9 cellular contexts compared by ENCODE assay signal in genomic region chr6:129767776-129768490, GRCh38. TPM values are rescaled to one million over a fixed set of nuclear protein-coding genes. Genes with fewer than 3 reads are reported as not detected.
A peak's percentile ranks its signal among the peaks of the same experiment; 100 is the strongest.
DNase-seq lines count a peak whose midpoint lies in the region; ATAC-seq, FAIRE-seq and TF ChIP-seq lines count a peak whose summit lies in the region.
"Had no signal": no experiment of that assay in that cellular context is flagged by ENCODE, and none has a peak within 500 bp of the region (broad histone marks: within the 10 kb centered on the region; RNA-seq: fewer than 3 reads in every experiment).

No MANE protein-coding gene starts in this region.

- H3K9ac ChIP-seq in Loucy (ENCODE audit: low read depth, low read length, poor library complexity, severe bottlenecking) (no peak overlapping the region), neuronal stem cell (ENCODE audit: low read depth, low read length, poor library complexity) (no peak overlapping the region)

- H3K4me3 ChIP-seq in Loucy (ENCODE audit: low read length, poor library complexity, severe bottlenecking) = peak overlapping the region; percentile 73
- H3K4me3 ChIP-seq in ectodermal cell (ENCODE audit: insufficient read depth, low read depth, low read length) = peak overlapping the region; percentile 38
- H3K4me3 ChIP-seq in neuronal stem cell (ENCODE audit: low read length in 2 of 2) = peak overlapping the region in 1 of 2 donors; percentile 40
- H3K4me3 ChIP-seq in pancreas = no peak overlapping the region

- H3K4me2 ChIP-seq in Loucy (ENCODE audit: low read depth, low read length, poor library complexity, severe bottlenecking) (peak overlapping the region; percentile 85), neuronal stem cell (ENCODE audit: insufficient read depth, low read length, poor library complexity, severe bottlenecking) (peak overlapping the region; percentile 77)

- H3K4me1 ChIP-seq in Loucy (ENCODE audit: insufficient read depth, low read length, poor library complexity, severe bottlenecking) = peaks cover 26% of the 10 kb centered on the region
- peaks cover 6% of the 10 kb centered on the region for H3K4me1 ChIP-seq in ectodermal cell (ENCODE audit: control insufficient read depth, insufficient read depth, low read length)
- H3K4me1 ChIP-seq in neuronal stem cell (ENCODE audit: control insufficient read depth in 2 of 2, insufficient read depth in 1 of 2, low read depth in 1 of 2, low read length in 2 of 2) = peaks cover 1 to 8% of the 10 kb centered on the region in 2 donors
- H3K4me1 ChIP-seq in pancreas = no peaks in the 10 kb centered on the region

- H3K9me3 ChIP-seq in Loucy (ENCODE audit: insufficient read depth, low read depth, low read length) (no peaks in the 10 kb centered on the region), ectodermal cell (ENCODE audit: control insufficient read depth, low read length) (no peaks in the 10 kb centered on the region), neuronal stem cell (replicated peaks in 1 of 2; ENCODE audit: control insufficient read depth in 2 of 2, insufficient read depth in 1 of 2, low read depth in 1 of 2, low read length in 2 of 2) (no peaks in the 10 kb centered on the region), pancreas (no peaks in the 10 kb centered on the region)

- intact Hi-C loops in pancreas (cut with DNase I) = no loop called here

- peak overlapping the region; percentile 74 for H2AFZ ChIP-seq in Loucy (ENCODE audit: low read length)
- H2AFZ ChIP-seq in neuronal stem cell (ENCODE audit: low read length) = peak overlapping the region; percentile 82

- no peak overlapping the region for H4K91ac ChIP-seq in neuronal stem cell (ENCODE audit: low read depth, low read length, poor library complexity)

- H3K23ac ChIP-seq in neuronal stem cell (ENCODE audit: low read depth, low read length, poor library complexity) = no peak overlapping the region

- H3F3A ChIP-seq in Loucy (ENCODE audit: low read depth) = no peaks in the 10 kb centered on the region

- DNase-seq in D341Med (ENCODE audit: low spot score) (peak; percentile 64), neuronal stem cell (ENCODE audit: low spot score) (no peak), hypothalamus (lab: John Stamatoyannopoulos, UW) (no peak), pancreas (no peak)

- H3K4ac ChIP-seq in neuronal stem cell (ENCODE audit: low read length) = no peak overlapping the region

- TF ChIP-seq CTCF in Loucy (conservative IDR thresholded peaks at IDR 0.05; ENCODE audit: low read length) = no peak
- TF ChIP-seq CTCF in pancreas (IDR thresholded peaks at IDR 0.05) = no peak

- H2BK120ac ChIP-seq in neuronal stem cell (ENCODE audit: low read depth, low read length) = no peak overlapping the region

- H3K27me3 ChIP-seq in Loucy (ENCODE audit: insufficient read depth, low read length, poor library complexity, severe bottlenecking) (peaks cover 7% of the 10 kb centered on the region), ectodermal cell (ENCODE audit: control insufficient read depth, insufficient read depth, low read length, poor library complexity, severe bottlenecking) (peaks cover 36% of the 10 kb centered on the region), neuronal stem cell (ENCODE audit: control insufficient read depth in 3 of 3, insufficient read depth in 3 of 3, low read depth in 1 of 3, low read length in 3 of 3) (peaks cover 0 to 54% (median 4%) of the 10 kb centered on the region in 3 experiments), pancreas (peaks cover 0 to 17% (median 0%) of the 10 kb centered on the region in 4 donors)

- no peak overlapping the region for H3K14ac ChIP-seq in neuronal stem cell (ENCODE audit: low read length)

- H3K36me3 ChIP-seq in Loucy (ENCODE audit: insufficient read depth, low read length) (no peaks in the 10 kb centered on the region), ectodermal cell (ENCODE audit: control insufficient read depth, insufficient read depth, low read length) (no peaks in the 10 kb centered on the region), neuronal stem cell (replicated peaks in 1 of 2; ENCODE audit: control insufficient read depth in 2 of 2, insufficient read depth in 2 of 2, low read length in 2 of 2) (no peaks in the 10 kb centered on the region), pancreas (no peaks in the 10 kb centered on the region)

- no peak overlapping the region for H3K18ac ChIP-seq in neuronal stem cell (ENCODE audit: low read length)

- H2BK15ac ChIP-seq in neuronal stem cell (ENCODE audit: low read length) = no peak overlapping the region

- no peak overlapping the region for H2BK5ac ChIP-seq in neuronal stem cell (ENCODE audit: low read length)

- no peaks in the 10 kb centered on the region for H4K20me1 ChIP-seq in Loucy (ENCODE audit: insufficient read depth, low read length, poor library complexity, severe bottlenecking)

- no peak overlapping the region for H4K8ac ChIP-seq in neuronal stem cell (ENCODE audit: low read depth, low read length)

- FAIRE-seq in pancreas (lab: Jason Lieb, UNC) = no peak
- FAIRE-seq: HepG2 had no signal

- H3K9me2 ChIP-seq in Loucy (replicated peaks; ENCODE audit: low read depth, low read length) = no peaks in the 10 kb centered on the region

- no peaks in the 10 kb centered on the region for H3K79me2 ChIP-seq in Loucy (ENCODE audit: insufficient read depth, low read length)

- ATAC-seq in HG02763 (IDR thresholded peaks at IDR 0.05; ENCODE audit: unreplicated experiment) (no peak), pancreas (no peak), GM19467 (IDR thresholded peaks at IDR 0.05; ENCODE audit: unreplicated experiment) (no peak)

- 80 to 84% methylated on average over 11 of the region's 11 CpGs for WGBS in ectodermal cell, 2 experiments
- whole genome bisulfite sequencing in neuronal stem cell (ENCODE audit: extremely low coverage in 2 of 2, insufficient read length in 2 of 2, insufficient replicate concordance in 1 of 2), 2 donors = no CpG with 5 or more reads among the region's 11 CpGs
- 61 to 62% methylated on average over 11 of the region's 11 CpGs for WGBS in pancreas, 2 donors

- H2AK5ac ChIP-seq in neuronal stem cell (ENCODE audit: low read depth, low read length) = no peak overlapping the region

- no peak overlapping the region for H2BK12ac ChIP-seq in neuronal stem cell (ENCODE audit: low read length)

- no peak overlapping the region for H3K27ac ChIP-seq in ectodermal cell (ENCODE audit: insufficient read depth, low read depth, low read length, poor library complexity, severe bottlenecking)
- no peak overlapping the region for H3K27ac ChIP-seq in neuronal stem cell (replicated peaks; ENCODE audit: low read length)
- H3K27ac ChIP-seq in pancreas = no peak overlapping the region

- H3K79me1 ChIP-seq in neuronal stem cell (ENCODE audit: low read depth, low read length) = no peaks in the 10 kb centered on the region

RNA-seq across cellular contexts. Expression of gene ARHGAP18, which starts 58.0 kb away (rescaled TPM):
- 3.3 TPM for polyA plus RNA-seq in ectodermal cell (2013, experiment 1 of 4)
- 3.1 TPM for polyA plus RNA-seq in ectodermal cell (2013, experiment 2 of 4)
- 2.4 TPM for polyA plus RNA-seq in ectodermal cell (2013, experiment 3 of 4)
- 2.8 TPM for polyA plus RNA-seq in ectodermal cell (2013, experiment 4 of 4)
- 3.1 TPM for polyA plus RNA-seq in neuronal stem cell (2013, experiment 1 of 2)
- 3.2 TPM for polyA plus RNA-seq in neuronal stem cell (2013, experiment 2 of 2)
- total RNA-seq in pancreas = 10 to 100 TPM; 22.9 to 41.0 (median 29.6) TPM
- polyA plus RNA-seq in pancreas = 10 to 100 TPM in 1 of 2 donors, 1 to 10 TPM in 1; 8.2 to 11.6 TPM

Comparison
In these comparisons a context has a peak if more than half of its experiments do, and no peak if none do; other contexts are left out.
1. H3K4me3 ChIP-seq: peak in Loucy (single experiment) and ectodermal cell (single experiment); none in pancreas (0 of 4).